In the genomic region with DNA sequence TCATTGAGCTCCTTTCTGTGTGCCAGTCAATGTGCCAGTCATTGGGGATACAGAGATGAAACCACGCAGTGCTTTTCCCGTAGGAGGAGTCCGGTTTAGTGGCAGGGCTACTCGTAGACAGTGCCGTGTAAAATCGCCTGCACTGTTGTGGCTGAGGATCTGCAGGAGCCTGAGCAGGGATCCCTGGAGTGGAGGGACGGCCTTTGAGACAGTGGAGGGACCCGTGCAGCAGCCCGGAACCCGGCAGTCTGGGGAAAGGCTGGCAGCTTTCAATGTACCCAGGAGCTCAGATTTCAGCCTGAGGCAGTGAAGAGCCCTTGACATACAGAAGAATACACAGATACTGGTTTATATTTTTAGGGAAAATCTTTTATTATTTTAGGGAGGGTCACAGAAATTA, we compare ENCODE assay signal across 13 cellular contexts.
DNase-seq lines count a peak whose midpoint lies in the region; ATAC-seq and TF ChIP-seq lines count a peak whose summit lies in the region.
"Had no signal": no experiment of that assay in that cellular context is flagged by ENCODE, and none has a peak within 500 bp of the region (broad histone marks: within the 10 kb centered on the region; RNA-seq: fewer than 3 reads in every experiment).

No MANE protein-coding gene starts in this region.

- H3K4me1 ChIP-seq in OCI-LY7 (ENCODE audit: insufficient read depth, low read length, poor library complexity, severe bottlenecking), result peaks cover 90% of the 10 kb centered on the region

- TF ChIP-seq CTCF in OCI-LY7 (conservative IDR thresholded peaks at IDR 0.05; ENCODE audit: low read length), result no peak

- H4K20me1 ChIP-seq in OCI-LY7 (ENCODE audit: insufficient read depth, low read length), result no peaks in the 10 kb centered on the region

- CTCF ChIA-PET in OCI-LY7 (lab: Charles Lee; ENCODE audit: unreplicated experiment), result no interaction called here

- POLR2A ChIA-PET in OCI-LY7 (lab: Charles Lee), result interaction anchor here (0.7 kb wide), 2 partner anchors 8 to 12 kb away, joined by 4 read pairs; no protein-coding TSS in a partner anchor

- H3K79me2 ChIP-seq in OCI-LY7 (ENCODE audit: insufficient read depth, low read depth, low read length), result peaks cover 97% of the 10 kb centered on the region

- intact Hi-C loops in OCI-LY7 (cut with micrococcal nuclease; ENCODE audit: unreplicated experiment), result no loop called here
- intact Hi-C loops in activated CD4-positive, alpha-beta T cell treated with anti-CD3 and anti-CD28 coated beads, Interleukin-2, amount 10 ng/mL, durations not matched to agents 24 days and 14 days (cut with micrococcal nuclease), result no loop called here

- no peak overlapping the region for H3K27ac Mint-ChIP-seq in activated CD4-positive, alpha-beta T cell treated with anti-CD3 and anti-CD28 coated beads, Interleukin-2, amount 10 ng/mL, durations not matched to agents 24 days and 14 days
- H3K27ac Mint-ChIP-seq: T-helper 2 cell treated with Interferon-gamma antibody and Interleukin-4, amounts not matched to agents 5 μg/mL and 100 μg/mL, for 36 hours had no signal

- H3K4me3 Mint-ChIP-seq in activated CD4-positive, alpha-beta T cell treated with anti-CD3 and anti-CD28 coated beads, Interleukin-2, amount 10 ng/mL, durations not matched to agents 24 days and 14 days, result no peak overlapping the region
- H3K4me3 Mint-ChIP-seq: T-helper 2 cell treated with Interferon-gamma antibody and Interleukin-4, amounts not matched to agents 5 μg/mL and 100 μg/mL, for 36 hours had no signal

- H3K9me3 Mint-ChIP-seq in activated CD4-positive, alpha-beta T cell treated with anti-CD3 and anti-CD28 coated beads, Interleukin-2, amount 10 ng/mL, durations not matched to agents 24 days and 14 days, result no peaks in the 10 kb centered on the region
- H3K9me3 Mint-ChIP-seq: T-helper 2 cell treated with Interferon-gamma antibody and Interleukin-4, amounts not matched to agents 5 μg/mL and 100 μg/mL, for 36 hours had no signal

- DNase-seq in Caki2 (ENCODE audit: low read depth), result peak; percentile 27
- DNase-seq in NCI-H1105 (lab: John Stamatoyannopoulos, UW), result peak; percentile 82
- no peak for DNase-seq in OCI-LY7 (ENCODE audit: low spot score)
- peak; percentile 29 for DNase-seq in kidney tubule cell (ENCODE audit: low spot score)
- DNase-seq in activated effector memory CD4-positive, alpha-beta T cell treated with anti-CD3 and anti-CD28 coated beads, Interleukin-2, amount 50 U/mL, for 16 hours, result no peak
- no peak for DNase-seq in activated CD4-positive, alpha-beta T cell treated with anti-CD3 and anti-CD28 coated beads, Interleukin-2, amount 10 ng/mL, durations not matched to agents 24 days and 14 days
- DNase-seq: activated T-cell treated with anti-CD3 and anti-CD28 coated beads, Interleukin-2, amount 50 U/mL, for 1 hour; cerebellar nuclear complex; NCI-H1694 treated with DMSO at 0.1 percent for 48 hours; stimulated activated naive CD4-positive, alpha-beta T cell treated with Interleukin-2 at 50 U/mL for 16 hours had no signal

- H2AFZ ChIP-seq in OCI-LY7 (ENCODE audit: low read length), result no peak overlapping the region

- no peaks in the 10 kb centered on the region for H3K27me3 Mint-ChIP-seq in activated CD4-positive, alpha-beta T cell treated with anti-CD3 and anti-CD28 coated beads, Interleukin-2, amount 10 ng/mL, durations not matched to agents 24 days and 14 days

- in situ Hi-C loops in Caki2 (cut with HindIII; ENCODE audit: low pct_unique_long_range_greater_than_20kb, low sequenced_read_pairs), result no loop called here

- no TSS peak for BruUV-seq in OCI-LY7 (replicated peaks; lab: Mats Ljungman, UMichigan)

- no peak for ATAC-seq in HG02884 (IDR thresholded peaks at IDR 0.05; ENCODE audit: unreplicated experiment)
- ATAC-seq in GM18909 (IDR thresholded peaks at IDR 0.05; ENCODE audit: poor library complexity, unreplicated experiment), result no peak

- peak overlapping the region; percentile 7 for H3K27ac ChIP-seq in OCI-LY7 (ENCODE audit: low read depth, low read length, poor library complexity, severe bottlenecking)

- H3K4me2 ChIP-seq in OCI-LY7 (ENCODE audit: low read length), result no peak overlapping the region

- no peaks in the 10 kb centered on the region for H3K9me2 ChIP-seq in OCI-LY7 (ENCODE audit: insufficient read depth, low read length)

- H3K4me3 ChIP-seq in OCI-LY7 (ENCODE audit: low read depth, low read length, poor library complexity, severe bottlenecking), result no peak overlapping the region

- no peaks in the 10 kb centered on the region for H3K36me3 ChIP-seq in OCI-LY7 (ENCODE audit: insufficient read depth, low read length)

- H3K4me1 Mint-ChIP-seq in activated CD4-positive, alpha-beta T cell treated with anti-CD3 and anti-CD28 coated beads, Interleukin-2, amount 10 ng/mL, durations not matched to agents 24 days and 14 days, result peaks cover 46% of the 10 kb centered on the region

- no peaks in the 10 kb centered on the region for H3K36me3 Mint-ChIP-seq in activated CD4-positive, alpha-beta T cell treated with anti-CD3 and anti-CD28 coated beads, Interleukin-2, amount 10 ng/mL, durations not matched to agents 24 days and 14 days (ENCODE audit: low read depth)

- no peaks in the 10 kb centered on the region for H3K9me3 ChIP-seq in OCI-LY7 (ENCODE audit: low read length)

Comparison
In these comparisons a context has a peak if more than half of its experiments do, and no peak if none do; other contexts are left out.
1. DNase-seq: peak in Caki2 (single experiment), NCI-H1105 (single experiment) and kidney tubule cell (single experiment); none in OCI-LY7 (single experiment), activated effector memory CD4-positive, alpha-beta T cell treated with anti-CD3 and anti-CD28 coated beads, Interleukin-2, amount 50 U/mL, for 16 hours (single experiment) and activated CD4-positive, alpha-beta T cell treated with anti-CD3 and anti-CD28 coated beads, Interleukin-2, amount 10 ng/mL, durations not matched to agents 24 days and 14 days (single experiment).